ENCODE assay signal across 23 cellular contexts in genomic region chr19:5178051-5178450, GRCh38.
DNase-seq lines count a peak whose midpoint lies in the region; ATAC-seq, FAIRE-seq and TF ChIP-seq lines count a peak whose summit lies in the region.
"Had no signal": no experiment of that assay in that cellular context is flagged by ENCODE, and none has a peak within 500 bp of the region (broad histone marks: within the 10 kb centered on the region; RNA-seq: fewer than 3 reads in every experiment).

No MANE protein-coding gene starts in this region.

- H3K9me3 ChIP-seq in HepG2 (ENCODE audit: low read length) (no peaks in the 10 kb centered on the region), right lobe of liver (no peaks in the 10 kb centered on the region), osteoblast (ENCODE audit: low read depth, low read length) (no peaks in the 10 kb centered on the region)

- TF ChIP-seq CTCF in HepG2 (CRISPR knock-in tag; IDR thresholded peaks at IDR 0.05) (no peak), right lobe of liver (IDR thresholded peaks at IDR 0.05) (no peak), osteoblast (IDR thresholded peaks at IDR 0.05; ENCODE audit: extremely low read depth, low read depth, low read length) (no peak)

- ATAC-seq in HepG2 (no peak), right lobe of liver (no peak), Right ventricle myocardium superior (ENCODE audit: poor library complexity) (no peak)
- ATAC-seq: A549, GM12878 had no signal

- POLR2A ChIA-PET in HepG2 (lab: Yijun Ruan, JAX) = no interaction called here

- H3K36me3 ChIP-seq in HepG2 (replicated peaks in 1 of 2; ENCODE audit: control insufficient read depth in 1 of 2, insufficient read depth in 2 of 2, low read length in 2 of 2) (no peaks in the 10 kb centered on the region), right lobe of liver (no peaks in the 10 kb centered on the region), osteoblast (ENCODE audit: insufficient read depth, low read length) (no peaks in the 10 kb centered on the region)

- H3K9ac ChIP-seq in HepG2 (ENCODE audit: insufficient read depth, low read depth, low read length) = no peak overlapping the region

- intact Hi-C loops in HepG2 (cut with micrococcal nuclease; ENCODE audit: unreplicated experiment) (no loop called here), right lobe of liver (cut with DNase I) (no loop called here), Right ventricle myocardium superior (cut with DNase I) (no loop called here)

- CTCF ChIA-PET in HepG2 (lab: Yijun Ruan, JAX; ENCODE audit: low intra/inter-chr PET ratio, low total read pairs) = no interaction called here

- TF ChIP-seq POLR2A in HepG2 (IDR thresholded peaks at IDR 0.05; ENCODE audit: insufficient read depth in 1 of 2, low read depth in 2 of 2, low read length in 2 of 2) = no peak
- no peak for TF ChIP-seq POLR2A in right lobe of liver (IDR thresholded peaks at IDR 0.05)

- no peak overlapping the region for H2AFZ ChIP-seq in HepG2 (ENCODE audit: low read length)
- no peak overlapping the region for H2AFZ ChIP-seq in osteoblast (ENCODE audit: low read length)

- DNase-seq in HepG2 (ENCODE audit: low spot score) (no peak), right lobe of liver (no peak), osteoblast (ENCODE audit: insufficient read length, low spot score, missing footprints) (peak; percentile 21), NCI-H510A treated with DMSO at 0.1 percent for 48 hours (lab: John Stamatoyannopoulos, UW) (no peak), Right ventricle myocardium superior (no peak)
- DNase-seq: AML-193; C1 segment of cervical spinal cord; CD4-positive, alpha-beta memory T cell; CD4-positive, CD25-positive, alpha-beta regulatory T cell; CD8-positive, alpha-beta memory T cell; COR-L47; DMS 273 treated with DMSO at 0.1 percent for 48 hours; DMS153; DMS53; DMS79; DND-41; EL; GDM1 had no signal

- H3K27me3 ChIP-seq in HepG2 (ENCODE audit: control insufficient read depth in 1 of 2, insufficient read depth in 2 of 2, low read length in 2 of 2) = peaks cover 1 to 8% of the 10 kb centered on the region in 2 experiments; a peak in 3 of 5 replicates
- no peaks in the 10 kb centered on the region for H3K27me3 ChIP-seq in right lobe of liver
- H3K27me3 ChIP-seq in osteoblast (ENCODE audit: insufficient read depth, low read length) = no peaks in the 10 kb centered on the region

- in situ Hi-C loops in HepG2 (cut with HindIII; ENCODE audit: extremely low pct_ligation_motif_present, low pct_unique_long_range_greater_than_20kb) = no loop called here

- no peak overlapping the region for H3K4me2 ChIP-seq in HepG2 (ENCODE audit: low read depth, low read length)
- H3K4me2 ChIP-seq in osteoblast (ENCODE audit: insufficient read depth, low read length) = no peak overlapping the region
- H3K4me2 ChIP-seq: A549 had no signal

- no peak for FAIRE-seq in HepG2 (lab: Jason Lieb, UNC)
- FAIRE-seq: A549, GM12878, GM12892, GM18507 had no signal

- H4K20me1 ChIP-seq in HepG2 (ENCODE audit: insufficient read depth, low read length) = no peaks in the 10 kb centered on the region
- H4K20me1 ChIP-seq in osteoblast (ENCODE audit: insufficient read depth, low read length) = no peaks in the 10 kb centered on the region

- TF ChIP-seq EP300 in HepG2 (IDR thresholded peaks at IDR 0.05; ENCODE audit: low read depth in 2 of 2, low read length in 2 of 2) (no peak), HepG2 (CRISPR knock-in tag; IDR thresholded peaks at IDR 0.05; ENCODE audit: borderline replicate concordance) (no peak)

- H3K79me2 ChIP-seq in HepG2 (ENCODE audit: insufficient read depth, low read length) (no peaks in the 10 kb centered on the region), osteoblast (ENCODE audit: insufficient read depth, low read length) (no peaks in the 10 kb centered on the region)

- no peak overlapping the region for H3K4me3 ChIP-seq in HepG2 (replicated peaks in 1 of 3; ENCODE audit: insufficient read depth in 1 of 3, low read depth in 2 of 3, low read length in 3 of 3)
- no peak overlapping the region for H3K4me3 ChIP-seq in right lobe of liver
- no peak overlapping the region for H3K4me3 ChIP-seq in osteoblast (ENCODE audit: insufficient read depth, low read length)
- H3K4me3 ChIP-seq: A549, GM12878 had no signal

- H3K4me1 ChIP-seq in HepG2 (ENCODE audit: insufficient read depth, low read length) (no peaks in the 10 kb centered on the region), right lobe of liver (no peaks in the 10 kb centered on the region), osteoblast (ENCODE audit: insufficient read depth, low read length) (peaks cover 15% of the 10 kb centered on the region)

- BruUV-seq in HepG2 (replicated peaks; lab: Mats Ljungman, UMichigan) = no TSS peak

- TF ChIP-seq RAD21 in HepG2 (CRISPR knock-in tag; IDR thresholded peaks at IDR 0.05) = no peak

- H3K27ac ChIP-seq in HepG2 (ENCODE audit: extremely low read length, insufficient read depth, low read length) = no peak overlapping the region
- H3K27ac ChIP-seq in right lobe of liver = no peak overlapping the region
- no peak overlapping the region for H3K27ac ChIP-seq in osteoblast (ENCODE audit: low read depth, low read length)
- H3K27ac ChIP-seq: 22Rv1 had no signal

- WGBS in HepG2 (ENCODE audit: low lambda C conversion rate) = 40% methylated on average over 11 of the region's 11 CpGs
- 66% methylated on average over 8 of the region's 11 CpGs for WGBS in right lobe of liver (ENCODE audit: insufficient coverage, low coverage, low lambda C conversion rate, missing lambda C conversion rate)

TF ChIP-seq in HepG2, 621 proteins besides CTCF, POLR2A, EP300 and RAD21:
- TF ChIP-seq CREB1 (IDR thresholded peaks at IDR 0.05) (0 out of 2 replicates have a peak, but pooled peaks have one; percentile 22), CREB1 (CRISPR knock-in tag; IDR thresholded peaks at IDR 0.05) (no peak), NFE2L1 (CRISPR knock-in tag; IDR thresholded peaks at IDR 0.05; ENCODE audit: borderline replicate concordance) (no peak)
